2 cellular contexts compared by ENCODE assay signal in genomic region chr13:44412341-44412935, GRCh38.
TF ChIP-seq lines count a peak whose summit lies in the region.

No MANE protein-coding gene starts in this region.

TF ChIP-seq in IMR-90, 13 proteins besides CTCF, POLR2A, EP300 and RAD21:
- TF ChIP-seq CEBPB (IDR thresholded peaks at IDR 0.05; ENCODE audit: low read depth, low read length) = no peak
- no peak for TF ChIP-seq BHLHE40 (IDR thresholded peaks at IDR 0.05; ENCODE audit: low read depth, low read length)
- TF ChIP-seq USF2 (IDR thresholded peaks at IDR 0.05; ENCODE audit: low read depth, low read length) = no peak
- TF ChIP-seq RCOR1 (IDR thresholded peaks at IDR 0.05; ENCODE audit: insufficient replicate concordance, low read length) = no peak
- TF ChIP-seq ELK1 (IDR thresholded peaks at IDR 0.05; ENCODE audit: borderline replicate concordance, low read depth, low read length) = no peak
- TF ChIP-seq MAFK (IDR thresholded peaks at IDR 0.05; ENCODE audit: low read depth, low read length) = no peak
- no peak for TF ChIP-seq NFE2L2 (IDR thresholded peaks at IDR 0.05; ENCODE audit: low read depth, low read length)
- TF ChIP-seq CHD1 (IDR thresholded peaks at IDR 0.05; ENCODE audit: low read depth, low read length) = no peak

TF ChIP-seq in endothelial cell of umbilical vein, 7 proteins besides CTCF, POLR2A, EP300 and RAD21:
- no peak for TF ChIP-seq GATA2 (IDR thresholded peaks at IDR 0.05; ENCODE audit: insufficient read depth, insufficient read length, low read depth, low read length)
- no peak for TF ChIP-seq JUN (IDR thresholded peaks at IDR 0.05; ENCODE audit: borderline replicate concordance, insufficient read depth, insufficient read length, low read depth)
- TF ChIP-seq, protein P1, sequence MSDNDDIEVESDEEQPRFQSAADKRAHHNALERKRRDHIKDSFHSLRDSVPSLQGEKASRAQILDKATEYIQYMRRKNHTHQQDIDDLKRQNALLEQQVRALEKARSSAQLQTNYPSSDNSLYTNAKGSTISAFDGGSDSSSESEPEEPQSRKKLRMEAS (IDR thresholded peaks at IDR 0.05; ENCODE audit: insufficient read depth, insufficient read length) = no peak
- TF ChIP-seq EZH2 (IDR thresholded peaks at IDR 0.05; ENCODE audit: borderline replicate concordance, low read depth, low read length, severe bottlenecking) = no peak
- TF ChIP-seq MYC (IDR thresholded peaks at IDR 0.05; ENCODE audit: low read depth, low read length) = no peak
- no peak for TF ChIP-seq POLR2AphosphoS5 (IDR thresholded peaks at IDR 0.05; ENCODE audit: insufficient read depth, low read depth, low read length)
- no peak for TF ChIP-seq FOS (IDR thresholded peaks at IDR 0.05; ENCODE audit: borderline replicate concordance, insufficient read depth, low read length)
